ENCODE assay signal across 1 cellular context in the genomic region with DNA sequence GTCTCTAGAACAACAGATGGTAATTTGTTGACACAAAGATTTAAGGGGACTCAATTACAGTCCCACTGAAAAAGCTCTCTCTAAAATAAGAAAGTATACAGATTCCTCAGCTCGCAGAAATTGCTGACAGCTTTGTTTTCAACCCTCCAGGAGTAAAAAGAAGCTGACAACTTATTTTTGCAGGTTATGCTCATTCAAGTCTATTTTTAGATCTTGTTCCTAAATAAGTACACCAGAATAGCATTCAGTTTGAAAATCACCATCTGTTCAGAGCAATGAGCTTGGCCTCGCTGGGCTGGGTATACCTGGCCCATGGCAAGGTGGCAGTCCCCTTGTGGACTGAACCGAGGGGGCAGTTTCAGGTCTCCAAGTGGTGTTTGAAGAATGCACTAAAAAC.
TF ChIP-seq lines count a peak whose summit lies in the region.

No MANE protein-coding gene starts in this region.

TF ChIP-seq in K562, 482 proteins besides CTCF, POLR2A, EP300 and RAD21 (continued from another document):
- TF ChIP-seq ZNF133 (CRISPR knock-in tag; IDR thresholded peaks at IDR 0.05): no peak
- no peak for TF ChIP-seq SMARCA5 (IDR thresholded peaks at IDR 0.05)
- peak; percentile 66 for TF ChIP-seq MAFG (tag; conservative IDR thresholded peaks at IDR 0.05)
- TF ChIP-seq RBBP5 (IDR thresholded peaks at IDR 0.05; ENCODE audit: borderline replicate concordance, insufficient read depth, low read length, poor library complexity, severe bottlenecking): no peak
- TF ChIP-seq, protein P1, sequence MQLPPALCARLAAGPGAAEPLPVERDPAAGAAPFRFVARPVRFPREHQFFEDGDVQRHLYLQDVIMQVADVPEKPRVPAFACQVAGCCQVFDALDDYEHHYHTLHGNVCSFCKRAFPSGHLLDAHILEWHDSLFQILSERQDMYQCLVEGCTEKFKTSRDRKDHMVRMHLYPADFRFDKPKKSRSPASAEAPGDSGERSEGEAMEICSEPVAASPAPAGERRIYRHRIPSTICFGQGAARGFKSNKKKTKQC (CRISPR knock-in tag; IDR thresholded peaks at IDR 0.05): no peak
- TF ChIP-seq ZNF79 (CRISPR knock-in tag; IDR thresholded peaks at IDR 0.05; ENCODE audit: low read depth): no peak
- no peak for TF ChIP-seq MECOM (CRISPR knock-in tag; IDR thresholded peaks at IDR 0.05)
- TF ChIP-seq TGIF2 (CRISPR knock-in tag; IDR thresholded peaks at IDR 0.05): no peak
- TF ChIP-seq, protein P2, sequence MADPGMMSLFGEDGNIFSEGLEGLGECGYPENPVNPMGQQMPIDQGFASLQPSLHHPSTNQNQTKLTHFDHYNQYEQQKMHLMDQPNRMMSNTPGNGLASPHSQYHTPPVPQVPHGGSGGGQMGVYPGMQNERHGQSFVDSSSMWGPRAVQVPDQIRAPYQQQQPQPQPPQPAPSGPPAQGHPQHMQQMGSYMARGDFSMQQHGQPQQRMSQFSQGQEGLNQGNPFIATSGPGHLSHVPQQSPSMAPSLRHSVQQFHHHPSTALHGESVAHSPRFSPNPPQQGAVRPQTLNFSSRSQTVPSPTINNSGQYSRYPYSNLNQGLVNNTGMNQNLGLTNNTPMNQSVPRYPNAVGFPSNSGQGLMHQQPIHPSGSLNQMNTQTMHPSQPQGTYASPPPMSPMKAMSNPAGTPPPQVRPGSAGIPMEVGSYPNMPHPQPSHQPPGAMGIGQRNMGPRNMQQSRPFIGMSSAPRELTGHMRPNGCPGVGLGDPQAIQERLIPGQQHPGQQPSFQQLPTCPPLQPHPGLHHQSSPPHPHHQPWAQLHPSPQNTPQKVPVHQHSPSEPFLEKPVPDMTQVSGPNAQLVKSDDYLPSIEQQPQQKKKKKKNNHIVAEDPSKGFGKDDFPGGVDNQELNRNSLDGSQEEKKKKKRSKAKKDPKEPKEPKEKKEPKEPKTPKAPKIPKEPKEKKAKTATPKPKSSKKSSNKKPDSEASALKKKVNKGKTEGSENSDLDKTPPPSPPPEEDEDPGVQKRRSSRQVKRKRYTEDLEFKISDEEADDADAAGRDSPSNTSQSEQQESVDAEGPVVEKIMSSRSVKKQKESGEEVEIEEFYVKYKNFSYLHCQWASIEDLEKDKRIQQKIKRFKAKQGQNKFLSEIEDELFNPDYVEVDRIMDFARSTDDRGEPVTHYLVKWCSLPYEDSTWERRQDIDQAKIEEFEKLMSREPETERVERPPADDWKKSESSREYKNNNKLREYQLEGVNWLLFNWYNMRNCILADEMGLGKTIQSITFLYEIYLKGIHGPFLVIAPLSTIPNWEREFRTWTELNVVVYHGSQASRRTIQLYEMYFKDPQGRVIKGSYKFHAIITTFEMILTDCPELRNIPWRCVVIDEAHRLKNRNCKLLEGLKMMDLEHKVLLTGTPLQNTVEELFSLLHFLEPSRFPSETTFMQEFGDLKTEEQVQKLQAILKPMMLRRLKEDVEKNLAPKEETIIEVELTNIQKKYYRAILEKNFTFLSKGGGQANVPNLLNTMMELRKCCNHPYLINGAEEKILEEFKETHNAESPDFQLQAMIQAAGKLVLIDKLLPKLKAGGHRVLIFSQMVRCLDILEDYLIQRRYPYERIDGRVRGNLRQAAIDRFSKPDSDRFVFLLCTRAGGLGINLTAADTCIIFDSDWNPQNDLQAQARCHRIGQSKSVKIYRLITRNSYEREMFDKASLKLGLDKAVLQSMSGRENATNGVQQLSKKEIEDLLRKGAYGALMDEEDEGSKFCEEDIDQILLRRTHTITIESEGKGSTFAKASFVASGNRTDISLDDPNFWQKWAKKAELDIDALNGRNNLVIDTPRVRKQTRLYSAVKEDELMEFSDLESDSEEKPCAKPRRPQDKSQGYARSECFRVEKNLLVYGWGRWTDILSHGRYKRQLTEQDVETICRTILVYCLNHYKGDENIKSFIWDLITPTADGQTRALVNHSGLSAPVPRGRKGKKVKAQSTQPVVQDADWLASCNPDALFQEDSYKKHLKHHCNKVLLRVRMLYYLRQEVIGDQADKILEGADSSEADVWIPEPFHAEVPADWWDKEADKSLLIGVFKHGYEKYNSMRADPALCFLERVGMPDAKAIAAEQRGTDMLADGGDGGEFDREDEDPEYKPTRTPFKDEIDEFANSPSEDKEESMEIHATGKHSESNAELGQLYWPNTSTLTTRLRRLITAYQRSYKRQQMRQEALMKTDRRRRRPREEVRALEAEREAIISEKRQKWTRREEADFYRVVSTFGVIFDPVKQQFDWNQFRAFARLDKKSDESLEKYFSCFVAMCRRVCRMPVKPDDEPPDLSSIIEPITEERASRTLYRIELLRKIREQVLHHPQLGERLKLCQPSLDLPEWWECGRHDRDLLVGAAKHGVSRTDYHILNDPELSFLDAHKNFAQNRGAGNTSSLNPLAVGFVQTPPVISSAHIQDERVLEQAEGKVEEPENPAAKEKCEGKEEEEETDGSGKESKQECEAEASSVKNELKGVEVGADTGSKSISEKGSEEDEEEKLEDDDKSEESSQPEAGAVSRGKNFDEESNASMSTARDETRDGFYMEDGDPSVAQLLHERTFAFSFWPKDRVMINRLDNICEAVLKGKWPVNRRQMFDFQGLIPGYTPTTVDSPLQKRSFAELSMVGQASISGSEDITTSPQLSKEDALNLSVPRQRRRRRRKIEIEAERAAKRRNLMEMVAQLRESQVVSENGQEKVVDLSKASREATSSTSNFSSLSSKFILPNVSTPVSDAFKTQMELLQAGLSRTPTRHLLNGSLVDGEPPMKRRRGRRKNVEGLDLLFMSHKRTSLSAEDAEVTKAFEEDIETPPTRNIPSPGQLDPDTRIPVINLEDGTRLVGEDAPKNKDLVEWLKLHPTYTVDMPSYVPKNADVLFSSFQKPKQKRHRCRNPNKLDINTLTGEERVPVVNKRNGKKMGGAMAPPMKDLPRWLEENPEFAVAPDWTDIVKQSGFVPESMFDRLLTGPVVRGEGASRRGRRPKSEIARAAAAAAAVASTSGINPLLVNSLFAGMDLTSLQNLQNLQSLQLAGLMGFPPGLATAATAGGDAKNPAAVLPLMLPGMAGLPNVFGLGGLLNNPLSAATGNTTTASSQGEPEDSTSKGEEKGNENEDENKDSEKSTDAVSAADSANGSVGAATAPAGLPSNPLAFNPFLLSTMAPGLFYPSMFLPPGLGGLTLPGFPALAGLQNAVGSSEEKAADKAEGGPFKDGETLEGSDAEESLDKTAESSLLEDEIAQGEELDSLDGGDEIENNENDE (IDR thresholded peaks at IDR 0.05; ENCODE audit: low read depth, low read length): no peak
- TF ChIP-seq HDAC6 (IDR thresholded peaks at IDR 0.05; ENCODE audit: low read depth, low read length): no peak
- TF ChIP-seq MAFF (IDR thresholded peaks at IDR 0.05; ENCODE audit: low read length): peak; percentile 62
- TF ChIP-seq SMAD2 (IDR thresholded peaks at IDR 0.05; ENCODE audit: low read depth, low read length): no peak
